9 cellular contexts compared by ENCODE assay signal in genomic region chr20:13800728-13801134, GRCh38. TPM values are rescaled to one million over a fixed set of nuclear protein-coding genes. Genes with fewer than 3 reads are reported as not detected.
DNase-seq lines count a peak whose midpoint lies in the region; ATAC-seq and TF ChIP-seq lines count a peak whose summit lies in the region.
"Had no signal": no experiment of that assay in that cellular context is flagged by ENCODE, and none has a peak within 500 bp of the region (broad histone marks: within the 10 kb centered on the region; RNA-seq: fewer than 3 reads in every experiment).

No MANE protein-coding gene starts in this region.

- H3K9me3 Mint-ChIP-seq in activated naive CD8-positive, alpha-beta T cell treated with anti-CD3 and anti-CD28 coated beads, Interleukin-2, amount 50 U/mL, for 24 hours, result no peaks in the 10 kb centered on the region
- H3K9me3 Mint-ChIP-seq in CD4-positive, alpha-beta memory T cell, result no peaks in the 10 kb centered on the region

- H3K27ac Mint-ChIP-seq in activated naive CD8-positive, alpha-beta T cell treated with anti-CD3 and anti-CD28 coated beads, Interleukin-2, amount 50 U/mL, for 24 hours, result no peak overlapping the region
- H3K27ac Mint-ChIP-seq in CD4-positive, alpha-beta memory T cell, result no peak overlapping the region

- intact Hi-C loops in Panc1 (cut with micrococcal nuclease; ENCODE audit: unreplicated experiment), result no loop called here
- intact Hi-C loops in CD4-positive, alpha-beta memory T cell (cut with micrococcal nuclease), result no loop called here

- H3K9me3 ChIP-seq in Panc1 (ENCODE audit: control insufficient read depth, insufficient read depth, low read depth, low read length), result no peaks in the 10 kb centered on the region
- H3K9me3 ChIP-seq in CD4-positive, alpha-beta memory T cell (ENCODE audit: control insufficient read depth in 1 of 2, low read length in 2 of 2), result no peaks in the 10 kb centered on the region
- H3K9me3 ChIP-seq: vagina had no signal

- no peak for TF ChIP-seq CTCF in Panc1 (IDR thresholded peaks at IDR 0.05)

- peaks cover 41% of the 10 kb centered on the region for H3K36me3 Mint-ChIP-seq in activated naive CD8-positive, alpha-beta T cell treated with anti-CD3 and anti-CD28 coated beads, Interleukin-2, amount 50 U/mL, for 24 hours (ENCODE audit: low read depth)
- H3K36me3 Mint-ChIP-seq in CD4-positive, alpha-beta memory T cell, result peaks cover 44 to 80% of the 10 kb centered on the region in 2 donors

- no peaks in the 10 kb centered on the region; the same call in 1 of the 2 replicates for H3K4me1 ChIP-seq in Panc1 (ENCODE audit: control insufficient read depth, insufficient read depth, low read length)
- no peaks in the 10 kb centered on the region for H3K4me1 ChIP-seq in CD4-positive, alpha-beta memory T cell (ENCODE audit: insufficient read depth, low read length)

- ATAC-seq in Panc1, result peak; percentile 76
- ATAC-seq in HG03432 (IDR thresholded peaks at IDR 0.05; ENCODE audit: unreplicated experiment), result no peak
- no peak for ATAC-seq in activated naive CD8-positive, alpha-beta T cell treated with anti-CD3 and anti-CD28 coated beads, Interleukin-2, amount 50 U/mL, for 24 hours
- ATAC-seq in GM18861 (IDR thresholded peaks at IDR 0.05; ENCODE audit: unreplicated experiment), result no peak

- no TSS peak for BruUV-seq in Panc1 (replicated peaks; lab: Mats Ljungman, UMichigan)

- no peak overlapping the region for H3K4me3 Mint-ChIP-seq in activated naive CD8-positive, alpha-beta T cell treated with anti-CD3 and anti-CD28 coated beads, Interleukin-2, amount 50 U/mL, for 24 hours
- no peak overlapping the region for H3K4me3 Mint-ChIP-seq in CD4-positive, alpha-beta memory T cell

- CTCF ChIA-PET in Panc1 (lab: Charles Lee), result no interaction called here
- CTCF ChIA-PET in CD4-positive, alpha-beta memory T cell (lab: Charles Lee; ENCODE audit: partially characterized antibody), result interaction anchor here (0.7 to 1.2 kb wide), 3 partner anchors 12 to 19 kb away, joined by 3 to 5 read pairs (median 4); no protein-coding TSS in a partner anchor

- DNase-seq in HCEC 1CT (peak; percentile 87), Panc1 (ENCODE audit: low read depth, low spot score) (no peak), fibroblast of the conjunctiva (ENCODE audit: low read depth) (peak; percentile 73), pulmonary artery endothelial cell (ENCODE audit: low read depth, low spot score) (peak; percentile 46)
- DNase-seq in activated naive CD8-positive, alpha-beta T cell treated with anti-CD3 and anti-CD28 coated beads, Interleukin-2, amount 50 U/mL, for 24 hours, result no peak
- DNase-seq in CD4-positive, alpha-beta memory T cell, result no peak

- POLR2A ChIA-PET in Panc1 (lab: Charles Lee), result no interaction called here
- POLR2A ChIA-PET in CD4-positive, alpha-beta memory T cell (lab: Charles Lee; ENCODE audit: partially characterized antibody), result no interaction called here

- H3K36me3 ChIP-seq in Panc1 (ENCODE audit: control insufficient read depth, insufficient read depth, low read length), result peaks cover 54% of the 10 kb centered on the region
- H3K36me3 ChIP-seq in CD4-positive, alpha-beta memory T cell (ENCODE audit: insufficient read depth, low read length), result peaks cover 53% of the 10 kb centered on the region

- H3K27me3 ChIP-seq in Panc1 (ENCODE audit: control insufficient read depth, insufficient read depth, low read length), result no peaks in the 10 kb centered on the region
- H3K27me3 ChIP-seq in CD4-positive, alpha-beta memory T cell (ENCODE audit: insufficient read depth, low read length), result no peaks in the 10 kb centered on the region
- H3K27me3 ChIP-seq: vagina had no signal

- in situ Hi-C loops in Panc1 (cut with HindIII; ENCODE audit: low pct_unique_long_range_greater_than_20kb, low sequenced_read_pairs), result no loop called here

- H3K27ac ChIP-seq in Panc1 (ENCODE audit: low read length), result peak overlapping the region; percentile 32
- no peak overlapping the region for H3K27ac ChIP-seq in CD4-positive, alpha-beta memory T cell (ENCODE audit: low read depth, low read length)
- H3K27ac ChIP-seq: vagina had no signal

- H3K4me3 ChIP-seq in Panc1 (ENCODE audit: low read depth in 2 of 2, low read length in 2 of 2), result no peak overlapping the region
- H3K4me3 ChIP-seq in CD4-positive, alpha-beta memory T cell (ENCODE audit: low read length in 2 of 2), result no peak overlapping the region
- H3K4me3 ChIP-seq: vagina had no signal

- H3K4me1 Mint-ChIP-seq in activated naive CD8-positive, alpha-beta T cell treated with anti-CD3 and anti-CD28 coated beads, Interleukin-2, amount 50 U/mL, for 24 hours, result no peaks in the 10 kb centered on the region
- H3K4me1 Mint-ChIP-seq in CD4-positive, alpha-beta memory T cell, result peaks cover 0 to 9% (median 8%) of the 10 kb centered on the region in 4 donors

- no peaks in the 10 kb centered on the region for H3K27me3 Mint-ChIP-seq in activated naive CD8-positive, alpha-beta T cell treated with anti-CD3 and anti-CD28 coated beads, Interleukin-2, amount 50 U/mL, for 24 hours
- no peaks in the 10 kb centered on the region for H3K27me3 Mint-ChIP-seq in CD4-positive, alpha-beta memory T cell

RNA-seq across cellular contexts. Expression of gene NDUFAF5, which starts 15.9 kb away (rescaled TPM):
- total RNA-seq in Panc1 (2021; ENCODE audit: unreplicated experiment) (23.0 TPM), pulmonary artery endothelial cell (15.6 and 22.9 TPM in 2 replicates)
- 13.7 TPM for polyA plus RNA-seq in Panc1 (2012; ENCODE audit: insufficient read length)
- total RNA-seq in CD4-positive, alpha-beta memory T cell, result 10 to 100 TPM; 23.6 to 26.8 TPM
- 1 to 10 TPM; 4.0 to 9.5 TPM for polyA plus RNA-seq in CD4-positive, alpha-beta memory T cell

RNA-seq across cellular contexts. Expression of gene ESF1, which starts 16.0 kb away (rescaled TPM):
- total RNA-seq in Panc1 (2021; ENCODE audit: unreplicated experiment) (26.4 TPM), pulmonary artery endothelial cell (13.9 and 20.4 TPM in 2 replicates)
- 12.4 TPM for polyA plus RNA-seq in Panc1 (2012; ENCODE audit: insufficient read length)
- total RNA-seq in CD4-positive, alpha-beta memory T cell, result 10 to 100 TPM; 13.5 to 13.8 TPM
- polyA plus RNA-seq in CD4-positive, alpha-beta memory T cell, result 1 to 10 TPM; 8.9 to 9.4 TPM

Comparison
In these comparisons a context has a peak if more than half of its experiments do, and no peak if none do; other contexts are left out.
1. DNase-seq: peak in HCEC 1CT (single experiment), fibroblast of the conjunctiva (single experiment) and pulmonary artery endothelial cell (single experiment); none in Panc1 (single experiment), activated naive CD8-positive, alpha-beta T cell treated with anti-CD3 and anti-CD28 coated beads, Interleukin-2, amount 50 U/mL, for 24 hours (single experiment) and CD4-positive, alpha-beta memory T cell (0 of 5).